Comparison of ENCODE assay signal across 11 cellular contexts in genomic region chr16:57808589-57808988, GRCh38. TPM values are rescaled to one million over a fixed set of nuclear protein-coding genes. Genes with fewer than 3 reads are reported as not detected.
DNase-seq lines count a peak whose midpoint lies in the region; ATAC-seq, FAIRE-seq and TF ChIP-seq lines count a peak whose summit lies in the region.
"Had no signal": no experiment of that assay in that cellular context is flagged by ENCODE, and none has a peak within 500 bp of the region (broad histone marks: within the 10 kb centered on the region; RNA-seq: fewer than 3 reads in every experiment).

No MANE protein-coding gene starts in this region.

- H3K36me3 ChIP-seq in heart right ventricle: no peaks in the 10 kb centered on the region
- no peaks in the 10 kb centered on the region for H3K36me3 ChIP-seq in heart left ventricle
- H3K36me3 ChIP-seq in K562 (ENCODE audit: control insufficient read depth, insufficient read depth, low read length): no peaks in the 10 kb centered on the region
- no peaks in the 10 kb centered on the region for H3K36me3 ChIP-seq in muscle layer of colon (ENCODE audit: insufficient read depth, low read length)
- no peaks in the 10 kb centered on the region for H3K36me3 ChIP-seq in upper lobe of right lung
- H3K36me3 ChIP-seq: WERI-Rb-1 had no signal

- intact Hi-C loops in heart right ventricle (cut with DNase I): no loop called here
- intact Hi-C loops in heart left ventricle (cut with DNase I): loop anchor here in 2 of 10 donors (10.0 kb wide), 2 partner anchors 56 to 196 kb away; partner anchors contain the start of genes USB1 (in 1 of the 2) and ZNF319 (in 1 of the 2)
- intact Hi-C loops in K562 (cut with micrococcal nuclease): no loop called here
- intact Hi-C loops in upper lobe of right lung (cut with DNase I): no loop called here

- ATAC-seq in heart right ventricle (no peak), heart left ventricle (no peak), K562 (no peak), upper lobe of right lung (no peak)

- no peak for TF ChIP-seq POLR2A in heart left ventricle (IDR thresholded peaks at IDR 0.05)
- no peak for TF ChIP-seq POLR2A in K562 (conservative IDR thresholded peaks at IDR 0.05)

- CTCF ChIA-PET in K562 (lab: Yijun Ruan, JAX; ENCODE audit: low intra/inter-chr PET ratio): no interaction called here

- no peaks in the 10 kb centered on the region for H3K9me3 ChIP-seq in heart right ventricle
- no peaks in the 10 kb centered on the region for H3K9me3 ChIP-seq in heart left ventricle
- no peaks in the 10 kb centered on the region for H3K9me3 ChIP-seq in K562 (replicated peaks; ENCODE audit: control insufficient read depth, insufficient read depth, low read depth, low read length)
- no peaks in the 10 kb centered on the region for H3K9me3 ChIP-seq in muscle layer of colon (ENCODE audit: low read length)
- H3K9me3 ChIP-seq in upper lobe of right lung: no peaks in the 10 kb centered on the region

- peak overlapping the region; percentile 44 for H3K4me2 ChIP-seq in K562 (ENCODE audit: insufficient read depth, low read length)

- TF ChIP-seq CTCF in heart right ventricle (IDR thresholded peaks at IDR 0.05) (no peak), heart left ventricle (IDR thresholded peaks at IDR 0.05) (no peak), K562 (IDR thresholded peaks at IDR 0.05 in 2 of 3, conservative IDR thresholded peaks at IDR 0.05 in 1 of 3; ENCODE audit: insufficient read depth in 2 of 3, low read depth in 1 of 3, low read length in 3 of 3) (no peak), upper lobe of right lung (IDR thresholded peaks at IDR 0.05) (no peak)

- no TSS peak for BruUV-seq in K562 (replicated peaks; lab: Mats Ljungman, UMichigan)

- no peaks in the 10 kb centered on the region for H3K79me2 ChIP-seq in K562 (ENCODE audit: control insufficient read depth, insufficient read depth, low read length)

- H3K9me1 ChIP-seq in K562 (ENCODE audit: control insufficient read depth, insufficient read depth, low read length): no peaks in the 10 kb centered on the region

- H3K4me1 ChIP-seq in heart right ventricle (peaks cover 0 to 55% (median 39%) of the 10 kb centered on the region in 9 donors), heart left ventricle (peaks cover 8 to 53% (median 36%) of the 10 kb centered on the region in 12 donors), K562 (replicated peaks in 1 of 2; ENCODE audit: control insufficient read depth in 2 of 2, insufficient read depth in 2 of 2, low read length in 2 of 2) (peaks cover 23 to 41% of the 10 kb centered on the region in 2 experiments), muscle layer of colon (ENCODE audit: insufficient read depth, low read length) (peaks cover 16% of the 10 kb centered on the region), upper lobe of right lung (peaks cover 44% of the 10 kb centered on the region)

- POLR2A ChIA-PET in K562 (lab: Yijun Ruan, JAX): interaction anchor here (0.7 to 1.2 kb wide), 4 partner anchors 9 to 297 kb away, joined by 3 to 4 read pairs (median 3); no protein-coding TSS in a partner anchor

- WGBS in heart right ventricle, 2 donors: 42 to 50% methylated on average over 1 of the region's 1 CpG
- 0 to 44% (median 35%) methylated on average over 1 of the region's 1 CpG for WGBS in heart left ventricle, 4 donors
- 0% methylated on average over 1 of the region's 1 CpG for WGBS in K562 (ENCODE audit: insufficient coverage, low coverage, missing lambda C conversion rate)

- DNase-seq in heart right ventricle (no peak), heart left ventricle (no peak), K562 (ENCODE audit: extremely low read depth in 1 of 4, low spot score in 3 of 4) (no peak), upper lobe of right lung (no peak), NCI-H526 treated with DMSO at 0.1 percent for 48 hours (lab: John Stamatoyannopoulos, UW) (no peak), HCEC 1CT (no peak), Kasumi-1 (lab: John Stamatoyannopoulos, UW) (no peak)

- H3K4me3 ChIP-seq in heart right ventricle: peak overlapping the region in 6 of 10 donors; percentile 3 to 32 (median 26)
- peak overlapping the region in 6 of 12 donors; percentile 9 to 41 (median 18) for H3K4me3 ChIP-seq in heart left ventricle
- H3K4me3 ChIP-seq in K562: no peak overlapping the region
- peak overlapping the region; percentile 18 to 28 for H3K4me3 ChIP-seq in muscle layer of colon (ENCODE audit: low read depth in 1 of 2, low read length in 2 of 2)
- peak overlapping the region; percentile 0 for H3K4me3 ChIP-seq in upper lobe of right lung

- no peak for TF ChIP-seq EP300 in K562 (IDR thresholded peaks at IDR 0.05; ENCODE audit: low read length)

- H3K27ac ChIP-seq in heart right ventricle (peak overlapping the region in 1 of 10 donors; percentile 51), heart left ventricle (peak overlapping the region in 2 of 12 donors; percentile 7 to 45), K562 (ENCODE audit: extremely low read depth, low read depth, low read length) (peak overlapping the region; percentile 12; the same call in 2 of the 3 replicates), muscle layer of colon (ENCODE audit: low read depth, low read length) (no peak overlapping the region), upper lobe of right lung (peak overlapping the region; percentile 17)
- H3K27ac ChIP-seq: WERI-Rb-1 had no signal

- H3K9ac ChIP-seq in K562 (ENCODE audit: insufficient read depth in 1 of 2, low read depth in 2 of 2, low read length in 2 of 2) (no peak overlapping the region; a peak in 1 of 4 replicates), muscle layer of colon (ENCODE audit: low read length) (no peak overlapping the region)

- H2AFZ ChIP-seq in K562 (ENCODE audit: low read depth, low read length): peak overlapping the region; percentile 84

- H4K20me1 ChIP-seq in K562 (replicated peaks; ENCODE audit: control insufficient read depth, insufficient read depth, low read length): no peaks in the 10 kb centered on the region

- H3K27me3 ChIP-seq in heart right ventricle (no peaks in the 10 kb centered on the region), heart left ventricle (no peaks in the 10 kb centered on the region), K562 (ENCODE audit: control insufficient read depth in 2 of 2, insufficient read depth in 2 of 2, low read length in 2 of 2) (no peaks in the 10 kb centered on the region), muscle layer of colon (ENCODE audit: control insufficient read depth in 1 of 2, insufficient read depth in 2 of 2, low read length in 2 of 2) (no peaks in the 10 kb centered on the region), upper lobe of right lung (no peaks in the 10 kb centered on the region)

- FAIRE-seq in K562 (lab: Jason Lieb, UNC): no peak
- FAIRE-seq: GM12891 had no signal

- in situ Hi-C loops in K562 (cut with MboI): no loop called here

- no peak for TF ChIP-seq RAD21 in K562 (CRISPR knock-in tag; conservative IDR thresholded peaks at IDR 0.05 in 1 of 2, IDR thresholded peaks at IDR 0.05 in 1 of 2)

TF ChIP-seq in K562, 482 proteins besides CTCF, POLR2A, EP300 and RAD21 (continues in another document):
- TF ChIP-seq, protein P1, sequence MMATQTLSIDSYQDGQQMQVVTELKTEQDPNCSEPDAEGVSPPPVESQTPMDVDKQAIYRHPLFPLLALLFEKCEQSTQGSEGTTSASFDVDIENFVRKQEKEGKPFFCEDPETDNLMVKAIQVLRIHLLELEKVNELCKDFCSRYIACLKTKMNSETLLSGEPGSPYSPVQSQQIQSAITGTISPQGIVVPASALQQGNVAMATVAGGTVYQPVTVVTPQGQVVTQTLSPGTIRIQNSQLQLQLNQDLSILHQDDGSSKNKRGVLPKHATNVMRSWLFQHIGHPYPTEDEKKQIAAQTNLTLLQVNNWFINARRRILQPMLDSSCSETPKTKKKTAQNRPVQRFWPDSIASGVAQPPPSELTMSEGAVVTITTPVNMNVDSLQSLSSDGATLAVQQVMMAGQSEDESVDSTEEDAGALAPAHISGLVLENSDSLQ (IDR thresholded peaks at IDR 0.05): no peak
- TF ChIP-seq, protein P2, sequence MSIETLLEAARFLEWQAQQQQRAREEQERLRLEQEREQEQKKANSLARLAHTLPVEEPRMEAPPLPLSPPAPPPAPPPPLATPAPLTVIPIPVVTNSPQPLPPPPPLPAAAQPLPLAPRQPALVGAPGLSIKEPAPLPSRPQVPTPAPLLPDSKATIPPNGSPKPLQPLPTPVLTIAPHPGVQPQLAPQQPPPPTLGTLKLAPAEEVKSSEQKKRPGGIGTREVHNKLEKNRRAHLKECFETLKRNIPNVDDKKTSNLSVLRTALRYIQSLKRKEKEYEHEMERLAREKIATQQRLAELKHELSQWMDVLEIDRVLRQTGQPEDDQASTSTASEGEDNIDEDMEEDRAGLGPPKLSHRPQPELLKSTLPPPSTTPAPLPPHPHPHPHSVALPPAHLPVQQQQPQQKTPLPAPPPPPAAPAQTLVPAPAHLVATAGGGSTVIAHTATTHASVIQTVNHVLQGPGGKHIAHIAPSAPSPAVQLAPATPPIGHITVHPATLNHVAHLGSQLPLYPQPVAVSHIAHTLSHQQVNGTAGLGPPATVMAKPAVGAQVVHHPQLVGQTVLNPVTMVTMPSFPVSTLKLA (conservative IDR thresholded peaks at IDR 0.05): 0 out of 4 replicates have a peak, but pooled peaks of 1 of the 2 experiments have one; percentile 2
- no peak for TF ChIP-seq NFRKB (IDR thresholded peaks at IDR 0.05; ENCODE audit: low read depth)

RNA-seq across cellular contexts. Expression of gene KIFC3, which starts 6.3 kb away (rescaled TPM):
- total RNA-seq in heart right ventricle (10 to 100 TPM; 42.5 to 91.4 (median 63.5) TPM), heart left ventricle (100 to 1,000 TPM in 1 of 9 donors, 10 to 100 TPM in 8; 46.1 to 105 (median 66.8) TPM), K562 (2014; rRNA removed) (103 and 106 TPM in 2 replicates), K562 (2014; rRNA removed; fragmentation: Illumina TruSeq; extraction: Trizol) (19.0 and 22.9 TPM in 2 replicates), K562 (2015; rRNA removed; fragmentation: Illumina TruSeq; extraction: Trizol) (26.2 and 28.4 TPM in 2 replicates), K562 (2021) (94.5 and 105 TPM in 2 replicates), upper lobe of right lung (99.1 TPM)
- polyA plus RNA-seq in heart right ventricle (10 to 100 TPM; 47.4 to 97.4 TPM), heart left ventricle (10 to 100 TPM; 61.1 to 64.4 TPM), K562 (2011; rRNA removed) (53.3 and 63.5 TPM in 2 replicates), K562 (2014; fragmentation: Illumina TruSeq; extraction: Trizol) (20.2 and 47.1 TPM in 2 replicates), K562 (2014; fragmentation: Nextera tagmentation; extraction: Ambion mirVana) (under 1 TPM; 0.23 to 0.96 TPM), K562 (2014; rRNA removed) (78.1 and 80.3 TPM in 2 replicates)
- total RNA-seq in K562 (2011; cell fraction: chromatin; rRNA removed; ENCODE audit: low replicate concordance): 164 and 411 TPM in 2 replicates
- total RNA-seq in K562 (2011; cell fraction: nucleolus; rRNA removed): 182 and 194 TPM in 2 replicates
- total RNA-seq in K562 (2011; cell fraction: nucleoplasm; rRNA removed): 159 and 191 TPM in 2 replicates
- polyA plus RNA-seq in K562 (2011; cell fraction: cytosol; rRNA removed): 55.1 and 112 TPM in 2 replicates
- polyA plus RNA-seq in K562 (2011; cell fraction: nucleus; rRNA removed): 117 and 212 TPM in 2 replicates
- 52.0 and 117 TPM in 2 replicates for polyA plus RNA-seq in K562 (2012)
- polyA minus RNA-seq in K562 (2011; rRNA and poly(A)+ RNA removed): 30.1 and 42.3 TPM in 2 replicates
- polyA minus RNA-seq in K562 (2011; cell fraction: cytosol; rRNA and poly(A)+ RNA removed): 44.9 and 52.3 TPM in 2 replicates
- polyA minus RNA-seq in K562 (2011; cell fraction: nucleus; rRNA and poly(A)+ RNA removed): 83.2 and 86.6 TPM in 2 replicates
- polyA plus RNA-seq: CD4-positive, CD25-positive, alpha-beta regulatory T cell had no signal
